In genomic region chr17:67718325-67718941, GRCh38 we compare ENCODE assay signal across 8 cellular contexts. TPM values are rescaled to one million over a fixed set of nuclear protein-coding genes. Genes with fewer than 3 reads are reported as not detected.
A peak's percentile ranks its signal among the peaks of the same experiment; 100 is the strongest.
DNase-seq lines count a peak whose midpoint lies in the region; ATAC-seq and TF ChIP-seq lines count a peak whose summit lies in the region.

No MANE protein-coding gene starts in this region.

- no peak overlapping the region for H2BK12ac ChIP-seq in trophoblast cell (ENCODE audit: low read length)

- H2AFZ ChIP-seq in trophoblast cell (ENCODE audit: insufficient read depth, low read length, poor library complexity), result peak overlapping the region; percentile 64

- H3K27me3 ChIP-seq in foreskin keratinocyte (no peaks in the 10 kb centered on the region), trophoblast cell (ENCODE audit: insufficient read depth, low read length) (no peaks in the 10 kb centered on the region)

- peak overlapping the region; percentile 73 for H2BK5ac ChIP-seq in trophoblast cell (ENCODE audit: low read depth, low read length, poor library complexity)

- H3K4me3 ChIP-seq in trophoblast cell (ENCODE audit: low read depth, low read length), result peak overlapping the region; percentile 85

- peak overlapping the region; percentile 95 for H3K18ac ChIP-seq in trophoblast cell (ENCODE audit: low read length)

- peak overlapping the region; percentile 91 for H3K4ac ChIP-seq in trophoblast cell (ENCODE audit: low read depth, low read length)

- TF ChIP-seq CTCF in 22Rv1 (IDR thresholded peaks at IDR 0.05), result no peak
- TF ChIP-seq CTCF in GM10266 (IDR thresholded peaks at IDR 0.05; ENCODE audit: control insufficient read depth, insufficient read depth, low read depth, missing control alignments), result no peak
- TF ChIP-seq CTCF in foreskin keratinocyte (conservative IDR thresholded peaks at IDR 0.05), result no peak

- peak overlapping the region; percentile 90 for H3K14ac ChIP-seq in trophoblast cell (ENCODE audit: low read length)

- H4K91ac ChIP-seq in trophoblast cell (ENCODE audit: low read depth, low read length), result peak overlapping the region; percentile 85

- no peaks in the 10 kb centered on the region for H3K9me3 ChIP-seq in trophoblast cell (ENCODE audit: insufficient read depth, low read depth, low read length)

- peak; percentile 48 for ATAC-seq in foreskin keratinocyte
- no peak for ATAC-seq in HG02884 (IDR thresholded peaks at IDR 0.05; ENCODE audit: unreplicated experiment)

- WGBS in trophoblast cell (ENCODE audit: extremely low coverage, insufficient coverage, insufficient read length), result no CpG with 5 or more reads among the region's 16 CpGs

- DNase-seq in GM10266 (ENCODE audit: extremely low spot score) (peak; percentile 29), LHCN-M2 (ENCODE audit: low read depth) (peak; percentile 43), activated T-cell treated with anti-CD3 and anti-CD28 coated beads for 4 hours (peak; percentile 32), foreskin keratinocyte (peak; percentile 20 to 30), trophoblast cell (peak; percentile 46 to 75), SHP77 treated with DMSO at 0.1 percent for 48 hours (lab: John Stamatoyannopoulos, UW) (no peak)

- H3K79me1 ChIP-seq in trophoblast cell (ENCODE audit: low read length), result peaks cover 4% of the 10 kb centered on the region

- peak overlapping the region; percentile 5 for H2AK5ac ChIP-seq in trophoblast cell (ENCODE audit: low read length)

- H3K36me3 ChIP-seq in trophoblast cell (ENCODE audit: control insufficient read depth in 1 of 2, insufficient read depth in 2 of 2, low read length in 2 of 2), result peaks cover 9 to 12% of the 10 kb centered on the region in 2 experiments

- peak overlapping the region; percentile 96 for H3K4me2 ChIP-seq in trophoblast cell (ENCODE audit: low read length)

- H3K9ac ChIP-seq in trophoblast cell (ENCODE audit: low read length), result peak overlapping the region; percentile 98

- peak overlapping the region; percentile 96 for H4K8ac ChIP-seq in trophoblast cell (ENCODE audit: low read depth, low read length)

- H4K12ac ChIP-seq in trophoblast cell (ENCODE audit: low read depth, low read length), result peak overlapping the region; percentile 84

- H2BK120ac ChIP-seq in trophoblast cell (ENCODE audit: insufficient read depth, low read length, poor library complexity), result peak overlapping the region; percentile 83

- peaks cover 12% of the 10 kb centered on the region for H3K79me2 ChIP-seq in trophoblast cell (ENCODE audit: control insufficient read depth, insufficient read depth, low read length, poor library complexity)

- peaks cover 4% of the 10 kb centered on the region for H3K4me1 ChIP-seq in foreskin keratinocyte
- peaks cover 5 to 7% of the 10 kb centered on the region in 2 experiments for H3K4me1 ChIP-seq in trophoblast cell (ENCODE audit: control insufficient read depth in 1 of 2, insufficient read depth in 2 of 2, low read length in 2 of 2)

- no peak overlapping the region for H3K23ac ChIP-seq in trophoblast cell (ENCODE audit: low read length)

- H3K27ac ChIP-seq in 22Rv1 (peak overlapping the region; percentile 86), foreskin keratinocyte (peak overlapping the region; percentile 87), trophoblast cell (ENCODE audit: low read depth, low read length) (peak overlapping the region; percentile 82)

RNA-seq across cellular contexts. Expression of gene NOL11, which starts 0.7 kb away (rescaled TPM):
- total RNA-seq in LHCN-M2 (2014; rRNA removed) (55.0 and 59.5 TPM in 2 replicates), foreskin keratinocyte (58.0 and 69.2 TPM in 2 replicates)
- 19.5 TPM for polyA plus RNA-seq in LHCN-M2 (2012)
- 61.1 and 69.4 TPM in 2 replicates for polyA plus RNA-seq in foreskin keratinocyte
- polyA plus RNA-seq in trophoblast cell (2013), result 31.6 and 33.5 TPM in 2 replicates
